In the genomic region with DNA sequence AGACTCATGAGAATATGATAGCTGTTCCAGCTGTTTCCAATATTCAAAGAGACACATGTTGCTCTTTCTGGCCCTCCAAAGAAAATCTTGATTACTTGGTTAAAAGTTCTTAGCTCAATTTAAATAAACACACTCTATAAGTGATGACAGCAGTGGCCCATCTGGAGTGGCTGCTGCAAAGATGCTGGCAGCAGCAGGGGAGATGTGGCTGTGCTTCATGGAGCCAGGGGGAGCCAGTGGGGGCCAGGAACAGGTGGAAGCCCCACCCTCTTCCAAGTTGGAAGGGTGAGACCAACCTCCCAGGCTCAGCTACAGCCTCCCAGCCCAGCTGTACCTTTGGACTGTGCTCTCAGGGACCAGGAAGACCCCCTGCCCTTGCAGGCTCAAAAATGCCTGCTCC, we compare ENCODE assay signal across 25 cellular contexts.
DNase-seq lines count a peak whose midpoint lies in the region; ATAC-seq, FAIRE-seq and TF ChIP-seq lines count a peak whose summit lies in the region.
"Had no signal": no experiment of that assay in that cellular context is flagged by ENCODE, and none has a peak within 500 bp of the region (broad histone marks: within the 10 kb centered on the region; RNA-seq: fewer than 3 reads in every experiment).

No MANE protein-coding gene starts in this region.

- H3K27ac ChIP-seq in kidney (ENCODE audit: low read depth in 2 of 2, low read length in 2 of 2) (no peak overlapping the region), upper lobe of left lung (no peak overlapping the region)
- H3K27ac ChIP-seq: BLaER1 treated with 17β-estradiol and CSF1 and Interleukin-3, amounts not matched to agents 10 nM and 100 nM; HL-60; PC-9; SJSA1 had no signal

- no peaks in the 10 kb centered on the region for H3K27me3 ChIP-seq in upper lobe of left lung
- H3K27me3 ChIP-seq: BLaER1 treated with 17β-estradiol and CSF1 and Interleukin-3, amounts not matched to agents 10 nM and 100 nM; SJSA1 had no signal

- no peaks in the 10 kb centered on the region for H3K36me3 ChIP-seq in kidney (ENCODE audit: control insufficient read depth in 1 of 2, insufficient read depth in 2 of 2, low read length in 2 of 2)
- H3K36me3 ChIP-seq in upper lobe of left lung: no peaks in the 10 kb centered on the region
- H3K36me3 ChIP-seq: BLaER1 treated with 17β-estradiol and CSF1 and Interleukin-3, amounts not matched to agents 10 nM and 100 nM; HAP-1; SJSA1 had no signal

- TF ChIP-seq POLR2A in upper lobe of left lung (IDR thresholded peaks at IDR 0.05): no peak

- DNase-seq in DMS 273 treated with DMSO at 0.1 percent for 48 hours (lab: John Stamatoyannopoulos, UW) (peak; percentile 52), NCI-H69 (lab: John Stamatoyannopoulos, UW) (peak; percentile 49), kidney (peak; percentile 55), upper lobe of left lung (peak in 1 of 2 donors; percentile 13)
- DNase-seq in activated CD4-positive, alpha-beta memory T cell treated with anti-CD3 and anti-CD28 coated beads, Interleukin-2, amount 10 ng/mL, durations not matched to agents 7 days and 5 days: no peak
- no peak for DNase-seq in activated CD4-positive, alpha-beta T cell treated with anti-CD3 and anti-CD28 coated beads, Interleukin-2, amount 10 ng/mL, durations not matched to agents 7 days and 5 days
- DNase-seq in stimulated activated effector memory CD8-positive, alpha-beta T cell treated with anti-CD3 and anti-CD28 coated beads, Interleukin-12 subunit alpha, Interleukin-12 subunit beta, amount 100 ng/mL, for 72 hours (ENCODE audit: low spot score in 2 of 2): no peak
- DNase-seq: AML-193; CD4-positive, alpha-beta T cell; NCI-H1092; NCI-H1417 treated with DMSO at 0.1 percent for 48 hours; NCI-H1694 treated with DMSO at 0.1 percent for 48 hours; NCI-H2081; NCI-H345; NCI-H510A treated with DMSO at 0.1 percent for 48 hours; NCI-H82; NK-92 treated with Interleukin-12 subunit alpha and Interleukin-12 subunit beta, amount 100 ng/mL, for 24 hours; PC-9 had no signal

- TF ChIP-seq CTCF in kidney (IDR thresholded peaks at IDR 0.05; ENCODE audit: borderline replicate concordance, extremely low read depth, insufficient read depth): no peak
- TF ChIP-seq CTCF in upper lobe of left lung (IDR thresholded peaks at IDR 0.05): no peak

- no peak for TF ChIP-seq EP300 in upper lobe of left lung (IDR thresholded peaks at IDR 0.05)

- no peaks in the 10 kb centered on the region for H3K4me1 Mint-ChIP-seq in activated CD4-positive, alpha-beta memory T cell treated with anti-CD3 and anti-CD28 coated beads, Interleukin-2, amount 10 ng/mL, durations not matched to agents 7 days and 5 days
- H3K4me1 Mint-ChIP-seq in activated CD4-positive, alpha-beta T cell treated with anti-CD3 and anti-CD28 coated beads, Interleukin-2, amount 10 ng/mL, durations not matched to agents 7 days and 5 days: no peaks in the 10 kb centered on the region
- H3K4me1 Mint-ChIP-seq in stimulated activated effector memory CD8-positive, alpha-beta T cell treated with anti-CD3 and anti-CD28 coated beads, Interleukin-12 subunit alpha, Interleukin-12 subunit beta, amount 100 ng/mL, for 72 hours: no peaks in the 10 kb centered on the region
- H3K4me1 Mint-ChIP-seq: GM23338 had no signal

- H3K4me3 ChIP-seq in kidney (ENCODE audit: low read length in 2 of 2) (no peak overlapping the region), upper lobe of left lung (no peak overlapping the region)
- H3K4me3 ChIP-seq: BLaER1 treated with 17β-estradiol and CSF1 and Interleukin-3, amounts not matched to agents 10 nM and 100 nM; GM23338; HAP-1; PC-9; SJSA1 had no signal

- no peak overlapping the region for H3K4me3 Mint-ChIP-seq in activated CD4-positive, alpha-beta memory T cell treated with anti-CD3 and anti-CD28 coated beads, Interleukin-2, amount 10 ng/mL, durations not matched to agents 7 days and 5 days
- H3K4me3 Mint-ChIP-seq in activated CD4-positive, alpha-beta T cell treated with anti-CD3 and anti-CD28 coated beads, Interleukin-2, amount 10 ng/mL, durations not matched to agents 7 days and 5 days: no peak overlapping the region
- H3K4me3 Mint-ChIP-seq in stimulated activated effector memory CD8-positive, alpha-beta T cell treated with anti-CD3 and anti-CD28 coated beads, Interleukin-12 subunit alpha, Interleukin-12 subunit beta, amount 100 ng/mL, for 72 hours: no peak overlapping the region
- H3K4me3 Mint-ChIP-seq: CD4-positive, alpha-beta T cell; GM23338 had no signal

- intact Hi-C loops in kidney (cut with DNase I): no loop called here

- no peak overlapping the region for H3K27ac Mint-ChIP-seq in activated CD4-positive, alpha-beta memory T cell treated with anti-CD3 and anti-CD28 coated beads, Interleukin-2, amount 10 ng/mL, durations not matched to agents 7 days and 5 days
- H3K27ac Mint-ChIP-seq in activated CD4-positive, alpha-beta T cell treated with anti-CD3 and anti-CD28 coated beads, Interleukin-2, amount 10 ng/mL, durations not matched to agents 7 days and 5 days: no peak overlapping the region
- no peak overlapping the region for H3K27ac Mint-ChIP-seq in stimulated activated effector memory CD8-positive, alpha-beta T cell treated with anti-CD3 and anti-CD28 coated beads, Interleukin-12 subunit alpha, Interleukin-12 subunit beta, amount 100 ng/mL, for 72 hours
- H3K27ac Mint-ChIP-seq: CD4-positive, alpha-beta T cell; GM23338 had no signal

- H3K9me3 Mint-ChIP-seq in activated CD4-positive, alpha-beta memory T cell treated with anti-CD3 and anti-CD28 coated beads, Interleukin-2, amount 10 ng/mL, durations not matched to agents 7 days and 5 days: peaks cover 7% of the 10 kb centered on the region
- H3K9me3 Mint-ChIP-seq in activated CD4-positive, alpha-beta T cell treated with anti-CD3 and anti-CD28 coated beads, Interleukin-2, amount 10 ng/mL, durations not matched to agents 7 days and 5 days: no peaks in the 10 kb centered on the region
- peaks cover 3% of the 10 kb centered on the region for H3K9me3 Mint-ChIP-seq in stimulated activated effector memory CD8-positive, alpha-beta T cell treated with anti-CD3 and anti-CD28 coated beads, Interleukin-12 subunit alpha, Interleukin-12 subunit beta, amount 100 ng/mL, for 72 hours

- H3K4me1 ChIP-seq in kidney (ENCODE audit: control insufficient read depth in 1 of 2, insufficient read depth in 1 of 2, low read depth in 1 of 2, low read length in 2 of 2) (no peaks in the 10 kb centered on the region), upper lobe of left lung (no peaks in the 10 kb centered on the region)
- H3K4me1 ChIP-seq: BLaER1 treated with 17β-estradiol and CSF1 and Interleukin-3, amounts not matched to agents 10 nM and 100 nM; HAP-1; SJSA1 had no signal

- CTCF ChIA-PET in activated CD4-positive, alpha-beta memory T cell treated with anti-CD3 and anti-CD28 coated beads, Interleukin-2, amount 10 ng/mL, durations not matched to agents 7 days and 5 days (lab: Charles Lee): interaction anchor here (0.6 kb wide), 1 partner anchor 232 kb away, joined by 3 read pairs; no protein-coding TSS in a partner anchor
- CTCF ChIA-PET in activated CD4-positive, alpha-beta T cell treated with anti-CD3 and anti-CD28 coated beads, Interleukin-2, amount 10 ng/mL, durations not matched to agents 7 days and 5 days (lab: Charles Lee): interaction anchor here (0.6 kb wide), 1 partner anchor 58 kb away, joined by 3 read pairs; no protein-coding TSS in a partner anchor

- no peaks in the 10 kb centered on the region for H3K9me3 ChIP-seq in kidney (ENCODE audit: control insufficient read depth in 1 of 2, low read length in 2 of 2)
- no peaks in the 10 kb centered on the region for H3K9me3 ChIP-seq in upper lobe of left lung
- H3K9me3 ChIP-seq: HAP-1, SJSA1 had no signal

- no peaks in the 10 kb centered on the region for H3K27me3 Mint-ChIP-seq in activated CD4-positive, alpha-beta memory T cell treated with anti-CD3 and anti-CD28 coated beads, Interleukin-2, amount 10 ng/mL, durations not matched to agents 7 days and 5 days
- H3K27me3 Mint-ChIP-seq in activated CD4-positive, alpha-beta T cell treated with anti-CD3 and anti-CD28 coated beads, Interleukin-2, amount 10 ng/mL, durations not matched to agents 7 days and 5 days: no peaks in the 10 kb centered on the region
- H3K27me3 Mint-ChIP-seq: CD4-positive, alpha-beta T cell had no signal

- peak; percentile 14 to 26 for ATAC-seq in upper lobe of left lung (ENCODE audit: low FRiP score in 2 of 2)
- no peak for ATAC-seq in stimulated activated effector memory CD8-positive, alpha-beta T cell treated with anti-CD3 and anti-CD28 coated beads, Interleukin-12 subunit alpha, Interleukin-12 subunit beta, amount 100 ng/mL, for 72 hours
- ATAC-seq: GM23338, Right ventricle myocardium inferior had no signal

- POLR2A ChIA-PET in activated CD4-positive, alpha-beta memory T cell treated with anti-CD3 and anti-CD28 coated beads, Interleukin-2, amount 10 ng/mL, durations not matched to agents 7 days and 5 days (lab: Charles Lee): no interaction called here
- POLR2A ChIA-PET in activated CD4-positive, alpha-beta T cell treated with anti-CD3 and anti-CD28 coated beads, Interleukin-2, amount 10 ng/mL, durations not matched to agents 7 days and 5 days (lab: Charles Lee): no interaction called here

- no peaks in the 10 kb centered on the region for H3K36me3 Mint-ChIP-seq in activated CD4-positive, alpha-beta memory T cell treated with anti-CD3 and anti-CD28 coated beads, Interleukin-2, amount 10 ng/mL, durations not matched to agents 7 days and 5 days (ENCODE audit: low read depth)
- no peaks in the 10 kb centered on the region for H3K36me3 Mint-ChIP-seq in activated CD4-positive, alpha-beta T cell treated with anti-CD3 and anti-CD28 coated beads, Interleukin-2, amount 10 ng/mL, durations not matched to agents 7 days and 5 days (ENCODE audit: low read depth)
- H3K36me3 Mint-ChIP-seq in stimulated activated effector memory CD8-positive, alpha-beta T cell treated with anti-CD3 and anti-CD28 coated beads, Interleukin-12 subunit alpha, Interleukin-12 subunit beta, amount 100 ng/mL, for 72 hours: no peaks in the 10 kb centered on the region

- FAIRE-seq in kidney (lab: Jason Lieb, UNC): no peak
- FAIRE-seq: G401.6 had no signal

- H3K9ac ChIP-seq in kidney (ENCODE audit: low read length in 2 of 2): no peak overlapping the region
- H3K9ac ChIP-seq: BLaER1 treated with 17β-estradiol and CSF1 and Interleukin-3, amounts not matched to agents 10 nM and 100 nM had no signal

Comparison
In these comparisons a context has a peak if more than half of its experiments do, and no peak if none do; other contexts are left out.
1. DNase-seq: peak in DMS 273 treated with DMSO at 0.1 percent for 48 hours (single experiment), NCI-H69 (single experiment) and kidney (single experiment); none in activated CD4-positive, alpha-beta memory T cell treated with anti-CD3 and anti-CD28 coated beads, Interleukin-2, amount 10 ng/mL, durations not matched to agents 7 days and 5 days (single experiment), activated CD4-positive, alpha-beta T cell treated with anti-CD3 and anti-CD28 coated beads, Interleukin-2, amount 10 ng/mL, durations not matched to agents 7 days and 5 days (single experiment) and stimulated activated effector memory CD8-positive, alpha-beta T cell treated with anti-CD3 and anti-CD28 coated beads, Interleukin-12 subunit alpha, Interleukin-12 subunit beta, amount 100 ng/mL, for 72 hours (0 of 2).